ENCODE assay signal across 8 cellular contexts in genomic region chr10:62083413-62083794, GRCh38.
A peak's percentile ranks its signal among the peaks of the same experiment; 100 is the strongest.
DNase-seq lines count a peak whose midpoint lies in the region; ATAC-seq lines count a peak whose summit lies in the region.

No MANE protein-coding gene starts in this region.

- H3K27me3 Mint-ChIP-seq in activated CD4-positive, alpha-beta T cell treated with anti-CD3 and anti-CD28 coated beads, Interleukin-2, amount 10 ng/mL, durations not matched to agents 24 days and 14 days, result no peaks in the 10 kb centered on the region
- no peaks in the 10 kb centered on the region for H3K27me3 Mint-ChIP-seq in activated T-helper 17 cell treated with anti-CD3 and anti-CD28 coated beads, Interleukin-2, amount 50 U/mL, for 72 hours

- peaks cover 10 to 16% of the 10 kb centered on the region in 2 donors for H3K36me3 ChIP-seq in stomach smooth muscle (ENCODE audit: control insufficient read depth in 2 of 2, insufficient read depth in 2 of 2, low read length in 2 of 2)

- H3K36me3 Mint-ChIP-seq in activated CD4-positive, alpha-beta T cell treated with anti-CD3 and anti-CD28 coated beads, Interleukin-2, amount 10 ng/mL, durations not matched to agents 24 days and 14 days (ENCODE audit: low read depth), result peaks cover 81% of the 10 kb centered on the region
- H3K36me3 Mint-ChIP-seq in activated T-helper 17 cell treated with anti-CD3 and anti-CD28 coated beads, Interleukin-2, amount 50 U/mL, for 72 hours (ENCODE audit: low read depth), result peaks cover 100% of the 10 kb centered on the region

- ATAC-seq in activated T-helper 17 cell treated with anti-CD3 and anti-CD28 coated beads, Interleukin-2, amount 50 U/mL, for 72 hours (replicated peaks), result no peak
- ATAC-seq in right cardiac atrium (peak; percentile 83 to 84), GM18870 (IDR thresholded peaks at IDR 0.05; ENCODE audit: unreplicated experiment) (no peak)

- H3K27me3 ChIP-seq in right cardiac atrium (ENCODE audit: control insufficient read depth, insufficient read depth) (no peaks in the 10 kb centered on the region), stomach smooth muscle (ENCODE audit: control insufficient read depth in 1 of 2, insufficient read depth in 2 of 2, low read length in 2 of 2) (no peaks in the 10 kb centered on the region)

- no peaks in the 10 kb centered on the region for H3K9me3 ChIP-seq in right cardiac atrium (ENCODE audit: control insufficient read depth, low read length)
- no peaks in the 10 kb centered on the region for H3K9me3 ChIP-seq in stomach smooth muscle (ENCODE audit: control insufficient read depth in 2 of 2, low read length in 2 of 2)

- peaks cover 6% of the 10 kb centered on the region for H3K4me1 ChIP-seq in right cardiac atrium (ENCODE audit: control insufficient read depth, insufficient read depth, low read length)
- H3K4me1 ChIP-seq in stomach smooth muscle (ENCODE audit: control insufficient read depth, insufficient read depth, low read length), result peaks cover 19% of the 10 kb centered on the region

- peaks cover 70% of the 10 kb centered on the region for H3K4me1 Mint-ChIP-seq in activated CD4-positive, alpha-beta T cell treated with anti-CD3 and anti-CD28 coated beads, Interleukin-2, amount 10 ng/mL, durations not matched to agents 24 days and 14 days
- H3K4me1 Mint-ChIP-seq in activated T-helper 17 cell treated with anti-CD3 and anti-CD28 coated beads, Interleukin-2, amount 50 U/mL, for 72 hours, result peaks cover 43% of the 10 kb centered on the region

- H3K4me3 ChIP-seq in right cardiac atrium (ENCODE audit: low read length) (peak overlapping the region; percentile 9), stomach smooth muscle (ENCODE audit: low read length in 2 of 2) (peak overlapping the region; percentile 37 to 52)

- H3K27ac Mint-ChIP-seq in activated CD4-positive, alpha-beta T cell treated with anti-CD3 and anti-CD28 coated beads, Interleukin-2, amount 10 ng/mL, durations not matched to agents 24 days and 14 days, result peak overlapping the region; percentile 92
- peak overlapping the region; percentile 92 for H3K27ac Mint-ChIP-seq in activated T-helper 17 cell treated with anti-CD3 and anti-CD28 coated beads, Interleukin-2, amount 50 U/mL, for 72 hours

- H3K9ac ChIP-seq in stomach smooth muscle (ENCODE audit: low read length in 2 of 2), result peak overlapping the region; percentile 8 to 30

- WGBS in right cardiac atrium, result 27% methylated on average over 2 of the region's 2 CpGs

- H3K4me3 Mint-ChIP-seq in activated CD4-positive, alpha-beta T cell treated with anti-CD3 and anti-CD28 coated beads, Interleukin-2, amount 10 ng/mL, durations not matched to agents 24 days and 14 days, result peak overlapping the region; percentile 80
- peak overlapping the region; percentile 75 for H3K4me3 Mint-ChIP-seq in activated T-helper 17 cell treated with anti-CD3 and anti-CD28 coated beads, Interleukin-2, amount 50 U/mL, for 72 hours

- H3K27ac ChIP-seq in right cardiac atrium (ENCODE audit: low read length) (peak overlapping the region; percentile 99), stomach smooth muscle (ENCODE audit: low read length) (peak overlapping the region; percentile 73)

- H3K9me3 Mint-ChIP-seq in activated CD4-positive, alpha-beta T cell treated with anti-CD3 and anti-CD28 coated beads, Interleukin-2, amount 10 ng/mL, durations not matched to agents 24 days and 14 days, result peaks cover 15% of the 10 kb centered on the region
- H3K9me3 Mint-ChIP-seq in activated T-helper 17 cell treated with anti-CD3 and anti-CD28 coated beads, Interleukin-2, amount 50 U/mL, for 72 hours, result no peaks in the 10 kb centered on the region

- DNase-seq in activated CD4-positive, alpha-beta T cell treated with anti-CD3 and anti-CD28 coated beads, Interleukin-2, amount 10 ng/mL, durations not matched to agents 24 days and 14 days, result peak; percentile 76
- no peak for DNase-seq in activated CD4-positive, alpha-beta T cell treated with anti-CD3 and anti-CD28 coated beads, Interleukin-2, amount 50 U/mL, for 1 hour
- peak in 1 of 3 donors; percentile 50 for DNase-seq in right cardiac atrium
- DNase-seq in stimulated activated CD4-positive, alpha-beta T cell treated with anti-CD3 and anti-CD28 coated beads, Interleukin-2, amount 100 ng/mL, for 24 hours, result no peak
- DNase-seq in LoVo (ENCODE audit: low spot score), result no peak

- intact Hi-C loops in activated CD4-positive, alpha-beta T cell treated with anti-CD3 and anti-CD28 coated beads, Interleukin-2, amount 10 ng/mL, durations not matched to agents 24 days and 14 days (cut with micrococcal nuclease), result loop anchor here (2.0 kb wide), 1 partner anchor 33 kb away; no protein-coding TSS in a partner anchor
- intact Hi-C loops in right cardiac atrium (cut with DNase I), result loop anchor here in 1 of 4 donors (5.0 kb wide), 1 partner anchor 36 kb away; no protein-coding TSS in a partner anchor

Comparison
In these comparisons a context has a peak if more than half of its experiments do, and no peak if none do; other contexts are left out.
1. ATAC-seq: peak in right cardiac atrium (2 of 2); none in activated T-helper 17 cell treated with anti-CD3 and anti-CD28 coated beads, Interleukin-2, amount 50 U/mL, for 72 hours (single experiment) and GM18870 (single experiment).